Comparison of ENCODE assay signal across 13 cellular contexts in the genomic region with DNA sequence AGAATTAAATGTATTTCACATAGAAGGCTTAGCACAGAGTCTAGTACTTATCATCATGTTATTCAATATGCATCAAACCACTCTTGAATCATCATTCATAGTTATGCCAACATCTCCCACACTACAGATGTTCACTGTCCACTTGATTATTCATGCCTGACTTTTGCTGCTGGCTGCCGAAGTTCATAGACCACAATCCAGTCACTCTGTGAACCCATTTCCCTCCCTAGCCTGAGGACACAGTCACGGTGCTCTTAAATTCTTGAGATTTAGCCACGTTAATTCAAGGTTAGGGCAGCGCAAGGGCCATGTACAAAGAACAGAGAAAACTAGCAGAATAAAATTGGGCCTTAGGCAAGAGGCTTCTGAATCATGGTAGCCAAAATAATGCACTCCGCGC. TPM values are rescaled to one million over a fixed set of nuclear protein-coding genes. Genes with fewer than 3 reads are reported as not detected.
DNase-seq lines count a peak whose midpoint lies in the region; ATAC-seq lines count a peak whose summit lies in the region.
"Had no signal": no experiment of that assay in that cellular context is flagged by ENCODE, and none has a peak within 500 bp of the region (broad histone marks: within the 10 kb centered on the region; RNA-seq: fewer than 3 reads in every experiment).

No MANE protein-coding gene starts in this region.

- intact Hi-C loops in left ventricle myocardium superior (cut with micrococcal nuclease) (no loop called here), cardiac septum (cut with DNase I) (no loop called here)

- no peak for DNase-seq in left ventricle myocardium superior
- DNase-seq in cardiac septum (ENCODE audit: low spot score): no peak
- DNase-seq in amniotic epithelial cell (ENCODE audit: low read depth): peak; percentile 87
- DNase-seq in fibroblast of the conjunctiva (ENCODE audit: low read depth): peak; percentile 37
- DNase-seq in DMS153 (lab: John Stamatoyannopoulos, UW): no peak
- DNase-seq: ACHN; activated CD4-positive, alpha-beta T cell treated with anti-CD3 and anti-CD28 coated beads for 4 hours; activated T-cell treated with anti-CD3 and anti-CD28 coated beads, Interleukin-2, amount 50 U/mL, for 4 hours; pancreas; upper lobe of right lung had no signal

- ATAC-seq in left ventricle myocardium superior: peak; percentile 24
- ATAC-seq in HG03432 (IDR thresholded peaks at IDR 0.05; ENCODE audit: unreplicated experiment): no peak
- no peak for ATAC-seq in GM18511 (IDR thresholded peaks at IDR 0.05; ENCODE audit: unreplicated experiment)
- ATAC-seq in GM21360 (IDR thresholded peaks at IDR 0.05; ENCODE audit: unreplicated experiment): no peak
- ATAC-seq: activated T-cell treated with anti-CD3 and anti-CD28 coated beads, Interleukin-2, amount 50 U/mL, for 4 hours; upper lobe of right lung had no signal

RNA-seq across cellular contexts. Expression of a gene that starts 32.4 kb away (rescaled TPM):
- total RNA-seq in left ventricle myocardium superior (13.0 TPM), cardiac septum (5.4 TPM)

Comparison
In these comparisons a context has a peak if more than half of its experiments do, and no peak if none do; other contexts are left out.
1. DNase-seq: peak in amniotic epithelial cell (single experiment) and fibroblast of the conjunctiva (single experiment); none in left ventricle myocardium superior (single experiment), cardiac septum (single experiment) and DMS153 (single experiment).